Comparison of ENCODE assay signal across 1 cellular context in the genomic region with DNA sequence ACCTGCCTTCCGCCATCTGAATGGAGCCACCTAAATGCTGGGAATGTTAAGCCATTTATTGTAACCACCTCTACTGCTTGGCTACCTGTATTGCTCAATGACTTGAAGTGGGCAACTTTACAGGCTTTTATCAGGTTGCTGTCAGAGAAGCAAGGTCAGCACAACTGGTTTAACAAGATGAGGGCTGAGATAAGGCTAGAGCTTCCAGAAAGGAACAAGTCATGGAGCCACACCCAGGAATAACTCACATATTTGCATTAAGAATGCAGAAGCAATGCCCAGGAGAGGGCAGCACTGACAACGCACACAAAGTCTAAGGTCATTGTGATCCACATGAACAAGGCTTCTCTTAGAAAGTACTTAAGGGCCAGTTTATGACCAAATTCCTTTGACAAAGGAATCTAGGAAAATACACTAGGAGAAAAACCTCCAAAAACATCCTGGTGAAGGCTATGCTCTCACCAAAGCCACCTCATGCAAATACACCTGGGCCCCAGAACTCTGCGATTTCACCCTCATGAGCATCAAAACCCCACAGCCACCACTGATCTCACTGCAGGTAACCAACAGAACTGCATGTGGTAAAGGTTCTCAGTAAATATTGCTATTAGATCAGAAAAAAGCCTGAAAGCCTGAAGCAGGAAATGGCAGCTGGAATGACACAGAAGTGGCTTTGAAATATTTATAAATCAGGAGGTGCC.
A peak's percentile ranks its signal among the peaks of the same experiment; 100 is the strongest.
TF ChIP-seq lines count a peak whose summit lies in the region.

No MANE protein-coding gene starts in this region.

TF ChIP-seq in K562, 482 proteins besides CTCF, POLR2A, EP300 and RAD21 (continued from another document and continues in another):
- TF ChIP-seq CBX3 (IDR thresholded peaks at IDR 0.05; ENCODE audit: borderline replicate concordance in 1 of 2, low read length in 2 of 2) (no peak), KAT8 (IDR thresholded peaks at IDR 0.05; ENCODE audit: low read depth) (no peak), RCOR1 (IDR thresholded peaks at IDR 0.05; ENCODE audit: borderline replicate concordance in 1 of 2, low read depth in 2 of 2, low read length in 2 of 2) (peak in 1 of 2 experiments; percentile 38; a peak in 1 of 4 replicates), C11orf30 (IDR thresholded peaks at IDR 0.05; ENCODE audit: low read depth) (peak; percentile 86), ZNF121 (CRISPR knock-in tag; conservative IDR thresholded peaks at IDR 0.05) (no peak), ZNF589 (CRISPR knock-in tag; IDR thresholded peaks at IDR 0.05; ENCODE audit: low read depth) (no peak), BRF1 (IDR thresholded peaks at IDR 0.05; ENCODE audit: borderline replicate concordance, extremely low read depth, insufficient read length) (no peak), TEAD1 (CRISPR knock-in tag; IDR thresholded peaks at IDR 0.05) (peak; percentile 20 to 62; a peak in 1 of 4 replicates), MAFF (IDR thresholded peaks at IDR 0.05; ENCODE audit: low read length) (peak; percentile 81), ZBED1 (IDR thresholded peaks at IDR 0.05) (no peak), SMARCA4 (IDR thresholded peaks at IDR 0.05) (peak; percentile 65; the same call in 1 of the 2 replicates), NFE2 (IDR thresholded peaks at IDR 0.05; ENCODE audit: low read depth) (peak; percentile 38; the same call in 1 of the 2 replicates), FOXA1 (IDR thresholded peaks at IDR 0.05; ENCODE audit: borderline replicate concordance) (no peak), PTRF (tag; IDR thresholded peaks at IDR 0.05) (no peak), ZNF324 (CRISPR knock-in tag; IDR thresholded peaks at IDR 0.05) (no peak), ESRRA (IDR thresholded peaks at IDR 0.05; ENCODE audit: borderline replicate concordance, low read depth) (peak; percentile 57; the same call in 1 of the 2 replicates), FOXA3 (CRISPR knock-in tag; conservative IDR thresholded peaks at IDR 0.05 in 1 of 2, IDR thresholded peaks at IDR 0.05 in 1 of 2) (no peak), TCF3 (CRISPR knock-in tag; IDR thresholded peaks at IDR 0.05) (0 out of 2 replicates have a peak, but pooled peaks have one; percentile 28), NCOA6 (IDR thresholded peaks at IDR 0.05) (no peak), PTTG1 (tag; IDR thresholded peaks at IDR 0.05; ENCODE audit: low read depth) (no peak), KDM4B (IDR thresholded peaks at IDR 0.05; ENCODE audit: borderline replicate concordance in 2 of 2, low read depth in 1 of 2) (no peak), ZNF354B (CRISPR knock-in tag; IDR thresholded peaks at IDR 0.05) (no peak), POLR3A (IDR thresholded peaks at IDR 0.05; ENCODE audit: borderline replicate concordance, extremely low read depth, insufficient read depth, insufficient read length) (no peak), ELF1 (tag; IDR thresholded peaks at IDR 0.05) (no peak), ZNF140 (CRISPR knock-in tag; IDR thresholded peaks at IDR 0.05) (no peak), ZNF24 (IDR thresholded peaks at IDR 0.05) (no peak), BRD9 (IDR thresholded peaks at IDR 0.05; ENCODE audit: low read depth, partially characterized antibody) (no peak), RAD51 (IDR thresholded peaks at IDR 0.05; ENCODE audit: borderline replicate concordance, low read depth) (no peak), NFIX (CRISPR knock-in tag; IDR thresholded peaks at IDR 0.05; ENCODE audit: low read depth) (no peak)
- TF ChIP-seq, protein P1, sequence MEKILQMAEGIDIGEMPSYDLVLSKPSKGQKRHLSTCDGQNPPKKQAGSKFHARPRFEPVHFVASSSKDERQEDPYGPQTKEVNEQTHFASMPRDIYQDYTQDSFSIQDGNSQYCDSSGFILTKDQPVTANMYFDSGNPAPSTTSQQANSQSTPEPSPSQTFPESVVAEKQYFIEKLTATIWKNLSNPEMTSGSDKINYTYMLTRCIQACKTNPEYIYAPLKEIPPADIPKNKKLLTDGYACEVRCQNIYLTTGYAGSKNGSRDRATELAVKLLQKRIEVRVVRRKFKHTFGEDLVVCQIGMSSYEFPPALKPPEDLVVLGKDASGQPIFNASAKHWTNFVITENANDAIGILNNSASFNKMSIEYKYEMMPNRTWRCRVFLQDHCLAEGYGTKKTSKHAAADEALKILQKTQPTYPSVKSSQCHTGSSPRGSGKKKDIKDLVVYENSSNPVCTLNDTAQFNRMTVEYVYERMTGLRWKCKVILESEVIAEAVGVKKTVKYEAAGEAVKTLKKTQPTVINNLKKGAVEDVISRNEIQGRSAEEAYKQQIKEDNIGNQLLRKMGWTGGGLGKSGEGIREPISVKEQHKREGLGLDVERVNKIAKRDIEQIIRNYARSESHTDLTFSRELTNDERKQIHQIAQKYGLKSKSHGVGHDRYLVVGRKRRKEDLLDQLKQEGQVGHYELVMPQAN (IDR thresholded peaks at IDR 0.05; ENCODE audit: borderline replicate concordance), result no peak
- TF ChIP-seq, protein P2, sequence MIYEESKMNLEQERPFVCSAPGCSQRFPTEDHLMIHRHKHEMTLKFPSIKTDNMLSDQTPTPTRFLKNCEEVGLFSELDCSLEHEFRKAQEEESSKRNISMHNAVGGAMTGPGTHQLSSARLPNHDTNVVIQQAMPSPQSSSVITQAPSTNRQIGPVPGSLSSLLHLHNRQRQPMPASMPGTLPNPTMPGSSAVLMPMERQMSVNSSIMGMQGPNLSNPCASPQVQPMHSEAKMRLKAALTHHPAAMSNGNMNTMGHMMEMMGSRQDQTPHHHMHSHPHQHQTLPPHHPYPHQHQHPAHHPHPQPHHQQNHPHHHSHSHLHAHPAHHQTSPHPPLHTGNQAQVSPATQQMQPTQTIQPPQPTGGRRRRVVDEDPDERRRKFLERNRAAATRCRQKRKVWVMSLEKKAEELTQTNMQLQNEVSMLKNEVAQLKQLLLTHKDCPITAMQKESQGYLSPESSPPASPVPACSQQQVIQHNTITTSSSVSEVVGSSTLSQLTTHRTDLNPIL (CRISPR knock-in tag; IDR thresholded peaks at IDR 0.05), result no peak
- TF ChIP-seq, protein P3, sequence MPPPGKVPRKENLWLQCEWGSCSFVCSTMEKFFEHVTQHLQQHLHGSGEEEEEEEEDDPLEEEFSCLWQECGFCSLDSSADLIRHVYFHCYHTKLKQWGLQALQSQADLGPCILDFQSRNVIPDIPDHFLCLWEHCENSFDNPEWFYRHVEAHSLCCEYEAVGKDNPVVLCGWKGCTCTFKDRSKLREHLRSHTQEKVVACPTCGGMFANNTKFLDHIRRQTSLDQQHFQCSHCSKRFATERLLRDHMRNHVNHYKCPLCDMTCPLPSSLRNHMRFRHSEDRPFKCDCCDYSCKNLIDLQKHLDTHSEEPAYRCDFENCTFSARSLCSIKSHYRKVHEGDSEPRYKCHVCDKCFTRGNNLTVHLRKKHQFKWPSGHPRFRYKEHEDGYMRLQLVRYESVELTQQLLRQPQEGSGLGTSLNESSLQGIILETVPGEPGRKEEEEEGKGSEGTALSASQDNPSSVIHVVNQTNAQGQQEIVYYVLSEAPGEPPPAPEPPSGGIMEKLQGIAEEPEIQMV (tag; conservative IDR thresholded peaks at IDR 0.05; ENCODE audit: low read depth), result no peak
- TF ChIP-seq, protein P4, sequence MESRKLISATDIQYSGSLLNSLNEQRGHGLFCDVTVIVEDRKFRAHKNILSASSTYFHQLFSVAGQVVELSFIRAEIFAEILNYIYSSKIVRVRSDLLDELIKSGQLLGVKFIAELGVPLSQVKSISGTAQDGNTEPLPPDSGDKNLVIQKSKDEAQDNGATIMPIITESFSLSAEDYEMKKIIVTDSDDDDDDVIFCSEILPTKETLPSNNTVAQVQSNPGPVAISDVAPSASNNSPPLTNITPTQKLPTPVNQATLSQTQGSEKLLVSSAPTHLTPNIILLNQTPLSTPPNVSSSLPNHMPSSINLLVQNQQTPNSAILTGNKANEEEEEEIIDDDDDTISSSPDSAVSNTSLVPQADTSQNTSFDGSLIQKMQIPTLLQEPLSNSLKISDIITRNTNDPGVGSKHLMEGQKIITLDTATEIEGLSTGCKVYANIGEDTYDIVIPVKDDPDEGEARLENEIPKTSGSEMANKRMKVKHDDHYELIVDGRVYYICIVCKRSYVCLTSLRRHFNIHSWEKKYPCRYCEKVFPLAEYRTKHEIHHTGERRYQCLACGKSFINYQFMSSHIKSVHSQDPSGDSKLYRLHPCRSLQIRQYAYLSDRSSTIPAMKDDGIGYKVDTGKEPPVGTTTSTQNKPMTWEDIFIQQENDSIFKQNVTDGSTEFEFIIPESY (CRISPR knock-in tag; IDR thresholded peaks at IDR 0.05), result no peak
- TF ChIP-seq, protein P5, sequence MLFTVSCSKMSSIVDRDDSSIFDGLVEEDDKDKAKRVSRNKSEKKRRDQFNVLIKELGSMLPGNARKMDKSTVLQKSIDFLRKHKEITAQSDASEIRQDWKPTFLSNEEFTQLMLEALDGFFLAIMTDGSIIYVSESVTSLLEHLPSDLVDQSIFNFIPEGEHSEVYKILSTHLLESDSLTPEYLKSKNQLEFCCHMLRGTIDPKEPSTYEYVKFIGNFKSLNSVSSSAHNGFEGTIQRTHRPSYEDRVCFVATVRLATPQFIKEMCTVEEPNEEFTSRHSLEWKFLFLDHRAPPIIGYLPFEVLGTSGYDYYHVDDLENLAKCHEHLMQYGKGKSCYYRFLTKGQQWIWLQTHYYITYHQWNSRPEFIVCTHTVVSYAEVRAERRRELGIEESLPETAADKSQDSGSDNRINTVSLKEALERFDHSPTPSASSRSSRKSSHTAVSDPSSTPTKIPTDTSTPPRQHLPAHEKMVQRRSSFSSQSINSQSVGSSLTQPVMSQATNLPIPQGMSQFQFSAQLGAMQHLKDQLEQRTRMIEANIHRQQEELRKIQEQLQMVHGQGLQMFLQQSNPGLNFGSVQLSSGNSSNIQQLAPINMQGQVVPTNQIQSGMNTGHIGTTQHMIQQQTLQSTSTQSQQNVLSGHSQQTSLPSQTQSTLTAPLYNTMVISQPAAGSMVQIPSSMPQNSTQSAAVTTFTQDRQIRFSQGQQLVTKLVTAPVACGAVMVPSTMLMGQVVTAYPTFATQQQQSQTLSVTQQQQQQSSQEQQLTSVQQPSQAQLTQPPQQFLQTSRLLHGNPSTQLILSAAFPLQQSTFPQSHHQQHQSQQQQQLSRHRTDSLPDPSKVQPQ (CRISPR knock-in tag; IDR thresholded peaks at IDR 0.05; ENCODE audit: borderline replicate concordance), result no peak
- TF ChIP-seq, protein P6, sequence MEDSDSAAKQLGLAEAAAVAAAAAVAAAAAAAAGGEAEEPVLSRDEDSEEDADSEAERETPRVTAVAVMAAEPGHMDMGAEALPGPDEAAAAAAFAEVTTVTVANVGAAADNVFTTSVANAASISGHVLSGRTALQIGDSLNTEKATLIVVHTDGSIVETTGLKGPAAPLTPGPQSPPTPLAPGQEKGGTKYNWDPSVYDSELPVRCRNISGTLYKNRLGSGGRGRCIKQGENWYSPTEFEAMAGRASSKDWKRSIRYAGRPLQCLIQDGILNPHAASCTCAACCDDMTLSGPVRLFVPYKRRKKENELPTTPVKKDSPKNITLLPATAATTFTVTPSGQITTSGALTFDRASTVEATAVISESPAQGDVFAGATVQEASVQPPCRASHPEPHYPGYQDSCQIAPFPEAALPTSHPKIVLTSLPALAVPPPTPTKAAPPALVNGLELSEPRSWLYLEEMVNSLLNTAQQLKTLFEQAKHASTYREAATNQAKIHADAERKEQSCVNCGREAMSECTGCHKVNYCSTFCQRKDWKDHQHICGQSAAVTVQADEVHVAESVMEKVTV (CRISPR knock-in tag; IDR thresholded peaks at IDR 0.05), result 0 out of 2 replicates have a peak, but pooled peaks have one; percentile 7
- TF ChIP-seq, protein P7, sequence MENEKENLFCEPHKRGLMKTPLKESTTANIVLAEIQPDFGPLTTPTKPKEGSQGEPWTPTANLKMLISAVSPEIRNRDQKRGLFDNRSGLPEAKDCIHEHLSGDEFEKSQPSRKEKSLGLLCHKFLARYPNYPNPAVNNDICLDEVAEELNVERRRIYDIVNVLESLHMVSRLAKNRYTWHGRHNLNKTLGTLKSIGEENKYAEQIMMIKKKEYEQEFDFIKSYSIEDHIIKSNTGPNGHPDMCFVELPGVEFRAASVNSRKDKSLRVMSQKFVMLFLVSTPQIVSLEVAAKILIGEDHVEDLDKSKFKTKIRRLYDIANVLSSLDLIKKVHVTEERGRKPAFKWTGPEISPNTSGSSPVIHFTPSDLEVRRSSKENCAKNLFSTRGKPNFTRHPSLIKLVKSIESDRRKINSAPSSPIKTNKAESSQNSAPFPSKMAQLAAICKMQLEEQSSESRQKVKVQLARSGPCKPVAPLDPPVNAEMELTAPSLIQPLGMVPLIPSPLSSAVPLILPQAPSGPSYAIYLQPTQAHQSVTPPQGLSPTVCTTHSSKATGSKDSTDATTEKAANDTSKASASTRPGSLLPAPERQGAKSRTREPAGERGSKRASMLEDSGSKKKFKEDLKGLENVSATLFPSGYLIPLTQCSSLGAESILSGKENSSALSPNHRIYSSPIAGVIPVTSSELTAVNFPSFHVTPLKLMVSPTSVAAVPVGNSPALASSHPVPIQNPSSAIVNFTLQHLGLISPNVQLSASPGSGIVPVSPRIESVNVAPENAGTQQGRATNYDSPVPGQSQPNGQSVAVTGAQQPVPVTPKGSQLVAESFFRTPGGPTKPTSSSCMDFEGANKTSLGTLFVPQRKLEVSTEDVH (IDR thresholded peaks at IDR 0.05; ENCODE audit: low read depth, partially characterized antibody), result no peak
- TF ChIP-seq, protein P8, sequence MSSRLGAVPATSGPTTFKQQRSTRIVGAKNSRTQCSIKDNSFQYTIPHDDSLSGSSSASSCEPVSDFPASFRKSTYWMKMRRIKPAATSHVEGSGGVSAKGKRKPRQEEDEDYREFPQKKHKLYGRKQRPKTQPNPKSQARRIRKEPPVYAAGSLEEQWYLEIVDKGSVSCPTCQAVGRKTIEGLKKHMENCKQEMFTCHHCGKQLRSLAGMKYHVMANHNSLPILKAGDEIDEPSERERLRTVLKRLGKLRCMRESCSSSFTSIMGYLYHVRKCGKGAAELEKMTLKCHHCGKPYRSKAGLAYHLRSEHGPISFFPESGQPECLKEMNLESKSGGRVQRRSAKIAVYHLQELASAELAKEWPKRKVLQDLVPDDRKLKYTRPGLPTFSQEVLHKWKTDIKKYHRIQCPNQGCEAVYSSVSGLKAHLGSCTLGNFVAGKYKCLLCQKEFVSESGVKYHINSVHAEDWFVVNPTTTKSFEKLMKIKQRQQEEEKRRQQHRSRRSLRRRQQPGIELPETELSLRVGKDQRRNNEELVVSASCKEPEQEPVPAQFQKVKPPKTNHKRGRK (tag; IDR thresholded peaks at IDR 0.05), result no peak
- TF ChIP-seq, protein P9, sequence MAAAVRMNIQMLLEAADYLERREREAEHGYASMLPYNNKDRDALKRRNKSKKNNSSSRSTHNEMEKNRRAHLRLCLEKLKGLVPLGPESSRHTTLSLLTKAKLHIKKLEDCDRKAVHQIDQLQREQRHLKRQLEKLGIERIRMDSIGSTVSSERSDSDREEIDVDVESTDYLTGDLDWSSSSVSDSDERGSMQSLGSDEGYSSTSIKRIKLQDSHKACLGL (CRISPR knock-in tag; IDR thresholded peaks at IDR 0.05; ENCODE audit: borderline replicate concordance, poor library complexity, severe bottlenecking), result no peak
- TF ChIP-seq, protein P10, sequence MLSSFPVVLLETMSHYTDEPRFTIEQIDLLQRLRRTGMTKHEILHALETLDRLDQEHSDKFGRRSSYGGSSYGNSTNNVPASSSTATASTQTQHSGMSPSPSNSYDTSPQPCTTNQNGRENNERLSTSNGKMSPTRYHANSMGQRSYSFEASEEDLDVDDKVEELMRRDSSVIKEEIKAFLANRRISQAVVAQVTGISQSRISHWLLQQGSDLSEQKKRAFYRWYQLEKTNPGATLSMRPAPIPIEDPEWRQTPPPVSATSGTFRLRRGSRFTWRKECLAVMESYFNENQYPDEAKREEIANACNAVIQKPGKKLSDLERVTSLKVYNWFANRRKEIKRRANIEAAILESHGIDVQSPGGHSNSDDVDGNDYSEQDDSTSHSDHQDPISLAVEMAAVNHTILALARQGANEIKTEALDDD (IDR thresholded peaks at IDR 0.05), result peak; percentile 91
- TF ChIP-seq, protein P11, sequence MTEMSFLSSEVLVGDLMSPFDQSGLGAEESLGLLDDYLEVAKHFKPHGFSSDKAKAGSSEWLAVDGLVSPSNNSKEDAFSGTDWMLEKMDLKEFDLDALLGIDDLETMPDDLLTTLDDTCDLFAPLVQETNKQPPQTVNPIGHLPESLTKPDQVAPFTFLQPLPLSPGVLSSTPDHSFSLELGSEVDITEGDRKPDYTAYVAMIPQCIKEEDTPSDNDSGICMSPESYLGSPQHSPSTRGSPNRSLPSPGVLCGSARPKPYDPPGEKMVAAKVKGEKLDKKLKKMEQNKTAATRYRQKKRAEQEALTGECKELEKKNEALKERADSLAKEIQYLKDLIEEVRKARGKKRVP (CRISPR knock-in tag; IDR thresholded peaks at IDR 0.05), result no peak
